In the genomic region with DNA sequence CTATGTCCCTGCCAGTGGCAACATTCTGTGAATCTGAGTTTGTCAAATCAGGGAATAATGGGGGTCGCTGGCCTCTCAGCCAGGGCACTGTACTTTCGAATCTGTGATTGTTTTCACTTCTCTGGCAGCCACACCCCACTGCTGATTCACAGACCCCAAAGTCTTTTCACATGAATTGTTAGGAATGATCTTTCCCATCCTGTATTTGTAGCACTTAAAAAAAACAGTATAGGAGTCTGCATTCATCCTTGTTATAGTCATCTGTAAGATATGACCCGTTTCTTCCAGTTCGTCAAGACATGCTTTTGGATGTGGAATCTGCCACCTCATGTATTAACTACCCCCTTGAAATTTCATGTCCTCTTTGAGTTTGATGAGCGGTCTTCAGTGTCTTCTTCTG, we compare ENCODE assay signal across 2 cellular contexts.
TF ChIP-seq lines count a peak whose summit lies in the region.

No MANE protein-coding gene starts in this region.

TF ChIP-seq in H1, 55 proteins besides CTCF, POLR2A, EP300 and RAD21:
- TF ChIP-seq ASH2L (IDR thresholded peaks at IDR 0.05; ENCODE audit: low read length) (no peak), NRF1 (IDR thresholded peaks at IDR 0.05; ENCODE audit: low read depth, low read length) (no peak), FOSL1 (IDR thresholded peaks at IDR 0.05; ENCODE audit: insufficient read depth, low read depth, low read length) (no peak), HDAC6 (IDR thresholded peaks at IDR 0.05; ENCODE audit: low read depth, low read length) (no peak), NANOG (IDR thresholded peaks at IDR 0.05; ENCODE audit: insufficient read depth, low read depth, low read length, poor library complexity, severe bottlenecking) (no peak), MAFK (IDR thresholded peaks at IDR 0.05; ENCODE audit: low read depth, low read length) (no peak), RNF2 (IDR thresholded peaks at IDR 0.05; ENCODE audit: borderline replicate concordance, low read depth, low read length, missing control alignments, poor library complexity, severe bottlenecking) (no peak), HDAC2 (IDR thresholded peaks at IDR 0.05; ENCODE audit: borderline replicate concordance in 1 of 2, low read depth in 2 of 2, low read length in 2 of 2) (no peak), BACH1 (IDR thresholded peaks at IDR 0.05; ENCODE audit: low read length) (no peak), SP1 (IDR thresholded peaks at IDR 0.05; ENCODE audit: low read depth, low read length) (no peak), SAP30 (IDR thresholded peaks at IDR 0.05; ENCODE audit: insufficient read depth, insufficient replicate concordance, low read length) (no peak)
- TF ChIP-seq, protein P1, sequence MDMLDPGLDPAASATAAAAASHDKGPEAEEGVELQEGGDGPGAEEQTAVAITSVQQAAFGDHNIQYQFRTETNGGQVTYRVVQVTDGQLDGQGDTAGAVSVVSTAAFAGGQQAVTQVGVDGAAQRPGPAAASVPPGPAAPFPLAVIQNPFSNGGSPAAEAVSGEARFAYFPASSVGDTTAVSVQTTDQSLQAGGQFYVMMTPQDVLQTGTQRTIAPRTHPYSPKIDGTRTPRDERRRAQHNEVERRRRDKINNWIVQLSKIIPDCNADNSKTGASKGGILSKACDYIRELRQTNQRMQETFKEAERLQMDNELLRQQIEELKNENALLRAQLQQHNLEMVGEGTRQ (IDR thresholded peaks at IDR 0.05; ENCODE audit: low read length), result no peak

TF ChIP-seq in GM12891, 5 proteins besides CTCF, POLR2A, EP300 and RAD21:
- TF ChIP-seq PAX5 (IDR thresholded peaks at IDR 0.05; ENCODE audit: insufficient read depth, low read length, severe bottlenecking), result no peak
- no peak for TF ChIP-seq TAF1 (IDR thresholded peaks at IDR 0.05; ENCODE audit: low read depth, low read length)
- no peak for TF ChIP-seq SPI1 (IDR thresholded peaks at IDR 0.05; ENCODE audit: low read depth, low read length)
- no peak for TF ChIP-seq POLR2AphosphoS5 (IDR thresholded peaks at IDR 0.05; ENCODE audit: low read depth, low read length)
- TF ChIP-seq POU2F2 (IDR thresholded peaks at IDR 0.05; ENCODE audit: low read depth, low read length), result no peak
